Comparison of ENCODE assay signal across 33 cellular contexts in the genomic region with DNA sequence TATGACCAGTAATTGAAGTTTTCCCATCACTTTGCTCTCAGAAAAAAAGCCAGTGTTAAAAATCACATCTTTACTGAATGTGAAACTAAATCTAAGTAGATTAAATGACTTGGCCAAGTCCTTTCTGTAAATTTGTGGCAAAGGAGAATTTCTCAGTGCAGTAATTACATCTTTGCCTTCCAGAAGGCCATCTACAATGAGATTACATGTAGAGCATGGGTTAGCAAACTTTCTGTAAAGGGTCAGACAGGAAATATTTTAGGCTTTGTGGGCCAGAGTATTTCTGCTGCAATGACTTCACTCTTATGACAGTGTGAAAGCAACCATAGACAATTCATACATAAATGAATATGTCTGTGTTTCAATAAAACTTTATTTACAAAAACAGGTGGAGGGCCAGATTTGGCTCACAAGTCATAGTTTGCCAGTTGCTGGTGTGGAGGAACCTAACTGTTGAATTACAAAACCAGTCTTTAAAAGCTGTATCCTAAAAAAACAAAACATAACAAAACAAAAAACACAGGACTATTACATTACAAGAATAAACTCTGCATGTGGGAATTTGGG.
"Had no signal": no experiment of that assay in that cellular context is flagged by ENCODE, and none has a peak within 500 bp of the region (broad histone marks: within the 10 kb centered on the region; RNA-seq: fewer than 3 reads in every experiment).

No MANE protein-coding gene starts in this region.

- H3K4me3 ChIP-seq: esophagus muscularis mucosa, gastrocnemius medialis, heart right ventricle had no signal

- H3K27ac Mint-ChIP-seq: activated B cell treated with CpG ODN at 0.5 μM for 24 hours; activated CD8-positive, alpha-beta T cell treated with anti-CD3 and anti-CD28 coated beads for 36 hours; activated naive CD8-positive, alpha-beta T cell; effector memory CD8-positive, alpha-beta T cell; T-cell; T-helper 1 cell treated with Interleukin-12 subunit alpha and Interleukin-12 subunit beta and Interleukin-4 antibody, amounts not matched to agents 30 μg/mL and 1 μg/mL, for 36 hours had no signal

- H3K27me3 Mint-ChIP-seq: activated B cell treated with CpG ODN at 0.5 μM for 24 hours; activated CD8-positive, alpha-beta T cell treated with anti-CD3 and anti-CD28 coated beads for 36 hours; activated naive CD8-positive, alpha-beta T cell; central memory CD8-positive, alpha-beta T cell; effector memory CD8-positive, alpha-beta T cell; T-cell had no signal

- H3K27ac ChIP-seq: brain microvascular endothelial cell, esophagus muscularis mucosa, foreskin keratinocyte, gastrocnemius medialis, heart right ventricle, WERI-Rb-1 had no signal

- FAIRE-seq: astrocyte, bronchial epithelial cell, colon had no signal

- DNase-seq: activated B cell treated with CpG ODN at 0.5 μM for 24 hours; activated CD4-positive, alpha-beta T cell treated with anti-CD3 and anti-CD28 coated beads for 48 hours; activated CD4-positive, alpha-beta T cell treated with anti-CD3 and anti-CD28 coated beads, Interleukin-2, amount 50 U/mL, for 1 hour; activated CD4-positive, alpha-beta T cell treated with anti-CD3 and anti-CD28 coated beads, Interleukin-2, amount 50 U/mL, for 48 hours; activated CD8-positive, alpha-beta T cell treated with anti-CD3 and anti-CD28 coated beads for 36 hours; activated effector memory CD4-positive, alpha-beta T cell treated with Interleukin-2 at 50 U/mL for 16 hours; activated gamma-delta T cell treated with Interleukin-2 at 50 U/mL for 16 hours; activated naive CD4-positive, alpha-beta T cell treated with anti-CD3 and anti-CD28 coated beads, Interleukin-2, amount 50 U/mL, for 16 hours; activated naive CD4-positive, alpha-beta T cell treated with Interleukin-2 at 50 U/mL for 16 hours; activated T-cell treated with anti-CD3 and anti-CD28 coated beads, Interleukin-2, amount 50 U/mL, for 4 hours; amniotic stem cell; anterior cingulate cortex; brain microvascular endothelial cell; cortex of kidney; dermis blood vessel endothelial cell; effector CD4-positive, alpha-beta T cell; effector memory CD8-positive, alpha-beta T cell; erythroblast; foreskin keratinocyte; gastrocnemius medialis; heart right ventricle; SW 1271; T-cell; T1000; WERI-Rb-1 had no signal

- H3K9me3 ChIP-seq: esophagus muscularis mucosa, gastrocnemius medialis, heart right ventricle had no signal

- H3K4me3 Mint-ChIP-seq: activated B cell treated with CpG ODN at 0.5 μM for 24 hours; activated CD8-positive, alpha-beta T cell treated with anti-CD3 and anti-CD28 coated beads for 36 hours; activated naive CD8-positive, alpha-beta T cell; activated T-cell treated with anti-CD3 and anti-CD28 coated beads, Interleukin-2, amount 50 U/mL, for 4 hours; central memory CD8-positive, alpha-beta T cell; effector memory CD8-positive, alpha-beta T cell; T-cell; T-helper 1 cell treated with Interleukin-12 subunit alpha and Interleukin-12 subunit beta and Interleukin-4 antibody, amounts not matched to agents 30 μg/mL and 1 μg/mL, for 36 hours had no signal

- H3K9me3 Mint-ChIP-seq: activated B cell treated with CpG ODN at 0.5 μM for 24 hours; activated CD8-positive, alpha-beta T cell treated with anti-CD3 and anti-CD28 coated beads for 36 hours; activated T-cell treated with anti-CD3 and anti-CD28 coated beads, Interleukin-2, amount 50 U/mL, for 4 hours; central memory CD8-positive, alpha-beta T cell; effector memory CD8-positive, alpha-beta T cell; T-cell; T-helper 1 cell treated with Interleukin-12 subunit alpha and Interleukin-12 subunit beta and Interleukin-4 antibody, amounts not matched to agents 30 μg/mL and 1 μg/mL, for 36 hours had no signal

- ATAC-seq: activated CD4-positive, CD25-positive, alpha-beta regulatory T cell treated with anti-CD3 and anti-CD28 coated beads, Interleukin-2, amount 50 U/mL, for 24 hours; activated CD8-positive, alpha-beta T cell treated with anti-CD3 and anti-CD28 coated beads for 36 hours; activated T-cell treated with anti-CD3 and anti-CD28 coated beads, Interleukin-2, amount 50 U/mL, for 4 hours; effector memory CD8-positive, alpha-beta T cell; foreskin keratinocyte; gastrocnemius medialis; heart right ventricle; T-cell had no signal

- H3K4me1 ChIP-seq: foreskin keratinocyte had no signal

- H3K36me3 ChIP-seq: brain microvascular endothelial cell, esophagus muscularis mucosa, gastrocnemius medialis, heart right ventricle, WERI-Rb-1 had no signal

- H3K27me3 ChIP-seq: brain microvascular endothelial cell, esophagus muscularis mucosa, foreskin keratinocyte, gastrocnemius medialis, heart right ventricle had no signal
